In the genomic region with DNA sequence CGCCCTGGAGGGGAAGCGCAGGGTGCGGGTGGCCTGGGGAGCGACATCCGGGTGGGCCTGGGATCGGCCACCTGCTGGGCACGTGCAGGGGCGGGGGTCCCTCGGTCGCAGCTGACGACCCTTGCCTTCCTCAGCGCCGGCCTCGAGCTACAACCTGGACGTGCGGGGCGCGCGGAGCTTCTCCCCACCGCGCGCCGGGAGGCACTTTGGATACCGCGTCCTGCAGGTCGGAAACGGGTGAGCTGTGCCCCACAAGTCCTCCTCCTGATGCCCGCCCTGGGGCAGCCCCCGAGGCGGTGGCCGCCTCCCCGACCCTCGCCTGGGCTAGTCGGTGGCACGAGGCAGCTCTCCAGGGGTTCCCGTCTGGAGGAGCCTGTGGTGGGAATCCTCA, we compare ENCODE assay signal across 16 cellular contexts. TPM values are rescaled to one million over a fixed set of nuclear protein-coding genes. Genes with fewer than 3 reads are reported as not detected.
A peak's percentile ranks its signal among the peaks of the same experiment; 100 is the strongest.
DNase-seq lines count a peak whose midpoint lies in the region; ATAC-seq, FAIRE-seq and TF ChIP-seq lines count a peak whose summit lies in the region.
"Had no signal": no experiment of that assay in that cellular context is flagged by ENCODE, and none has a peak within 500 bp of the region (broad histone marks: within the 10 kb centered on the region; RNA-seq: fewer than 3 reads in every experiment).

No MANE protein-coding gene starts in this region.

- no peak overlapping the region for H4K8ac ChIP-seq in H9 (replicated peaks; ENCODE audit: insufficient read length, low read depth, low read length)

- no peaks in the 10 kb centered on the region for H3K79me1 ChIP-seq in H9 (ENCODE audit: insufficient read depth, low read depth, low read length, poor library complexity, severe bottlenecking)

- H4K5ac ChIP-seq in H9 (ENCODE audit: insufficient read length, low read depth, low read length) = no peak overlapping the region

- H3K4me3 ChIP-seq in endothelial cell of umbilical vein (replicated peaks in 1 of 3; ENCODE audit: insufficient read depth in 1 of 3, low read depth in 1 of 3, low read length in 3 of 3) = no peak overlapping the region
- H3K4me3 ChIP-seq: smooth muscle cell had no signal

- dilution Hi-C loops in endothelial cell of umbilical vein (cut with MboI; ENCODE audit: extremely low pct_ligation_motif_present, low sequenced_read_pairs) = no loop called here

- H3K9me3 ChIP-seq in endothelial cell of umbilical vein (replicated peaks; ENCODE audit: control insufficient read depth, insufficient read depth, low read length) = no peaks in the 10 kb centered on the region
- no peaks in the 10 kb centered on the region for H3K9me3 ChIP-seq in H9 (ENCODE audit: control insufficient read depth, low read depth, low read length)

- no peak overlapping the region for H3K23ac ChIP-seq in H9 (ENCODE audit: insufficient read length, low read depth, low read length)

- H3K9me1 ChIP-seq in endothelial cell of umbilical vein (replicated peaks; ENCODE audit: control insufficient read depth, extremely low read depth, insufficient read depth, low read length) = no peaks in the 10 kb centered on the region

- no peak overlapping the region for H2AFZ ChIP-seq in endothelial cell of umbilical vein (ENCODE audit: low read depth, low read length)
- H2AFZ ChIP-seq in H9 (ENCODE audit: low read length) = no peak overlapping the region

- H3K27ac ChIP-seq in endothelial cell of umbilical vein (ENCODE audit: insufficient read depth, low read depth, low read length) (no peak overlapping the region), H9 (ENCODE audit: insufficient read length, low read depth, low read length) (no peak overlapping the region)

- no peak overlapping the region for H2AK5ac ChIP-seq in H9 (ENCODE audit: insufficient read length, low read length)

- no peak overlapping the region for H3K56ac ChIP-seq in H9 (ENCODE audit: insufficient read length, low read depth, low read length)

- DNase-seq in activated CD8-positive, alpha-beta memory T cell treated with anti-CD3 and anti-CD28 coated beads, Interleukin-2, amount 10 ng/mL, durations not matched to agents 7 days and 5 days = peak; percentile 49
- DNase-seq in activated CD8-positive, alpha-beta memory T cell treated with anti-CD3 and anti-CD28 coated beads for 24 hours = no peak
- no peak for DNase-seq in T-cell
- DNase-seq in endothelial cell of umbilical vein (ENCODE audit: low read depth, low spot score) = no peak
- no peak for DNase-seq in stimulated activated naive CD8-positive, alpha-beta T cell treated with anti-CD3 and anti-CD28 coated beads, Interleukin-15, amount 100 ng/mL, for 72 hours
- DNase-seq in NCI-H526 (lab: John Stamatoyannopoulos, UW) = no peak
- no peak for DNase-seq in T-helper 9 cell
- no peak for DNase-seq in H9
- DNase-seq: DMS79; effector CD8-positive, alpha-beta T cell; NCI-H1694 had no signal

- ATAC-seq in activated CD8-positive, alpha-beta memory T cell treated with anti-CD3 and anti-CD28 coated beads, Interleukin-2, amount 10 ng/mL, durations not matched to agents 7 days and 5 days = no peak
- no peak for ATAC-seq in T-cell (replicated peaks in 1 of 4)
- no peak for ATAC-seq in stimulated activated naive CD8-positive, alpha-beta T cell treated with anti-CD3 and anti-CD28 coated beads, Interleukin-15, amount 100 ng/mL, for 72 hours
- ATAC-seq: SK-N-SH treated with all-trans-retinoic acid at 6 μM for 48 hours had no signal

- H3K9ac ChIP-seq in endothelial cell of umbilical vein (replicated peaks; ENCODE audit: extremely low read depth, insufficient read depth, low read length) (no peak overlapping the region), H9 (ENCODE audit: extremely low read depth, insufficient read length, low read length) (no peak overlapping the region)

- no peak overlapping the region for H2BK120ac ChIP-seq in H9 (ENCODE audit: low read depth, low read length, poor library complexity, severe bottlenecking)

- H3K27ac Mint-ChIP-seq in activated CD8-positive, alpha-beta memory T cell treated with anti-CD3 and anti-CD28 coated beads, Interleukin-2, amount 10 ng/mL, durations not matched to agents 7 days and 5 days = peak overlapping the region; percentile 96
- H3K27ac Mint-ChIP-seq in T-cell = peak overlapping the region; percentile 93 to 95
- H3K27ac Mint-ChIP-seq in stimulated activated naive CD8-positive, alpha-beta T cell treated with anti-CD3 and anti-CD28 coated beads, Interleukin-15, amount 100 ng/mL, for 72 hours = peak overlapping the region; percentile 96 to 99
- no peak overlapping the region for H3K27ac Mint-ChIP-seq in H9

- H3K27me3 Mint-ChIP-seq in activated CD8-positive, alpha-beta memory T cell treated with anti-CD3 and anti-CD28 coated beads, Interleukin-2, amount 10 ng/mL, durations not matched to agents 7 days and 5 days = no peaks in the 10 kb centered on the region
- H3K27me3 Mint-ChIP-seq in T-cell (no peaks in the 10 kb centered on the region), H9 (ENCODE audit: low read depth) (peaks cover 17% of the 10 kb centered on the region)
- no peaks in the 10 kb centered on the region for H3K27me3 Mint-ChIP-seq in stimulated activated naive CD8-positive, alpha-beta T cell treated with anti-CD3 and anti-CD28 coated beads, Interleukin-15, amount 100 ng/mL, for 72 hours

- POLR2A ChIA-PET in T-cell (lab: Charles Lee) = interaction anchor here in 1 of 2 donors (1.0 kb wide), 1 partner anchor 44 kb away, joined by 4 read pairs; the partner anchor contains the start of gene DCTPP1
- POLR2A ChIA-PET in endothelial cell of umbilical vein (lab: Charles Lee) = no interaction called here

- no peak overlapping the region for H3K14ac ChIP-seq in H9 (ENCODE audit: insufficient read depth, low read length)

- H3K18ac ChIP-seq in H9 (ENCODE audit: insufficient read length, low read depth, low read length) = no peak overlapping the region

- no peak overlapping the region for H2BK15ac ChIP-seq in H9 (ENCODE audit: low read depth, low read length)

- no peaks in the 10 kb centered on the region for H3K23me2 ChIP-seq in H9 (ENCODE audit: insufficient read length, low read depth, low read length, poor library complexity, severe bottlenecking)

- H3K36me3 ChIP-seq in endothelial cell of umbilical vein (ENCODE audit: control insufficient read depth in 2 of 2, extremely low read depth in 1 of 2, insufficient read depth in 2 of 2, low read length in 2 of 2) = no peaks in the 10 kb centered on the region

- H3K27me3 ChIP-seq in endothelial cell of umbilical vein (ENCODE audit: control insufficient read depth in 2 of 2, insufficient read depth in 2 of 2, low read length in 2 of 2) (peaks cover 24 to 28% of the 10 kb centered on the region in 2 experiments), H9 (ENCODE audit: insufficient read depth, low read length) (no peaks in the 10 kb centered on the region)

- H4K20me1 ChIP-seq in endothelial cell of umbilical vein (replicated peaks; ENCODE audit: control insufficient read depth, extremely low read depth, insufficient read depth, low read length) (no peaks in the 10 kb centered on the region), H9 (ENCODE audit: control insufficient read depth, insufficient read depth, insufficient read length) (no peaks in the 10 kb centered on the region)

- BruUV-seq in endothelial cell of umbilical vein (replicated peaks; lab: Mats Ljungman, UMichigan) = no TSS peak

- H2BK12ac ChIP-seq in H9 (ENCODE audit: insufficient read length, low read depth, low read length) = no peak overlapping the region

- intact Hi-C loops in endothelial cell of umbilical vein (cut with micrococcal nuclease) = no loop called here

- H3K4me1 ChIP-seq in endothelial cell of umbilical vein (ENCODE audit: control insufficient read depth, extremely low read depth, insufficient read depth, low read length) = no peaks in the 10 kb centered on the region
- no peaks in the 10 kb centered on the region for H3K4me1 ChIP-seq in H9 (ENCODE audit: insufficient read depth, low read length)

- H3K4me3 Mint-ChIP-seq in activated CD8-positive, alpha-beta memory T cell treated with anti-CD3 and anti-CD28 coated beads, Interleukin-2, amount 10 ng/mL, durations not matched to agents 7 days and 5 days = peak overlapping the region; percentile 100
- H3K4me3 Mint-ChIP-seq in T-cell (peak overlapping the region; percentile 95 to 99 (median 99)), H9 (no peak overlapping the region)
- peak overlapping the region; percentile 98 to 100 for H3K4me3 Mint-ChIP-seq in stimulated activated naive CD8-positive, alpha-beta T cell treated with anti-CD3 and anti-CD28 coated beads, Interleukin-15, amount 100 ng/mL, for 72 hours
- H3K4me3 Mint-ChIP-seq: neural crest cell had no signal

- CTCF ChIA-PET in activated CD8-positive, alpha-beta memory T cell treated with anti-CD3 and anti-CD28 coated beads, Interleukin-2, amount 10 ng/mL, durations not matched to agents 7 days and 5 days (lab: Charles Lee) = interaction anchor here (1.0 to 9.7 kb wide), 8 partner anchors 16 to 61 kb away, joined by 3 to 122 read pairs (median 5); partner anchors contain the start of genes DCTPP1 and SEPHS2
- CTCF ChIA-PET in T-cell (lab: Charles Lee) (interaction anchor here in 1 of 2 donors (1.7 to 3.1 kb wide), 3 partner anchors 24 to 141 kb away, joined by 3 to 10 read pairs (median 9); partner anchors contain the start of gene DCTPP1), endothelial cell of umbilical vein (lab: Charles Lee) (interaction anchor here (0.9 kb wide), 1 partner anchor 124 kb away, joined by 3 read pairs; no protein-coding TSS in a partner anchor)

- no peak overlapping the region for H4K91ac ChIP-seq in H9 (ENCODE audit: insufficient read length, low read depth, low read length)

- no peak overlapping the region for H3T11ph ChIP-seq in H9 (ENCODE audit: low read length)

- H2BK20ac ChIP-seq in H9 (ENCODE audit: low read depth, low read length, poor library complexity, severe bottlenecking) = no peak overlapping the region

- no peak overlapping the region for H3K4me2 ChIP-seq in endothelial cell of umbilical vein (ENCODE audit: insufficient read depth, low read length)
- no peak overlapping the region for H3K4me2 ChIP-seq in H9 (ENCODE audit: insufficient read depth, insufficient read length, low read length)
- H3K4me2 ChIP-seq: smooth muscle cell had no signal

- H3K9me3 Mint-ChIP-seq in activated CD8-positive, alpha-beta memory T cell treated with anti-CD3 and anti-CD28 coated beads, Interleukin-2, amount 10 ng/mL, durations not matched to agents 7 days and 5 days (ENCODE audit: low read depth) = no peaks in the 10 kb centered on the region
- H3K9me3 Mint-ChIP-seq in T-cell (no peaks in the 10 kb centered on the region), H9 (no peaks in the 10 kb centered on the region)
- H3K9me3 Mint-ChIP-seq in stimulated activated naive CD8-positive, alpha-beta T cell treated with anti-CD3 and anti-CD28 coated beads, Interleukin-15, amount 100 ng/mL, for 72 hours = no peaks in the 10 kb centered on the region
- H3K9me3 Mint-ChIP-seq: neural crest cell had no signal

- no peak for FAIRE-seq in endothelial cell of umbilical vein (lab: Jason Lieb, UNC)
- FAIRE-seq: astrocyte had no signal

- TF ChIP-seq CTCF in endothelial cell of umbilical vein (IDR thresholded peaks at IDR 0.05; ENCODE audit: extremely low read depth in 1 of 2, insufficient read depth in 1 of 2, low read depth in 1 of 2, low read length in 2 of 2) = no peak
- TF ChIP-seq CTCF in H9 (conservative IDR thresholded peaks at IDR 0.05) = no peak

- no CpG with 5 or more reads among the region's 36 CpGs for WGBS in H9 (ENCODE audit: extremely low coverage, insufficient read length, low lambda C conversion rate)

- H3K4me1 Mint-ChIP-seq in activated CD8-positive, alpha-beta memory T cell treated with anti-CD3 and anti-CD28 coated beads, Interleukin-2, amount 10 ng/mL, durations not matched to agents 7 days and 5 days = peaks cover 71% of the 10 kb centered on the region
- peaks cover 65 to 85% (median 73%) of the 10 kb centered on the region in 3 donors for H3K4me1 Mint-ChIP-seq in T-cell
- peaks cover 72% of the 10 kb centered on the region for H3K4me1 Mint-ChIP-seq in stimulated activated naive CD8-positive, alpha-beta T cell treated with anti-CD3 and anti-CD28 coated beads, Interleukin-15, amount 100 ng/mL, for 72 hours
- H3K4me1 Mint-ChIP-seq in H9 = no peaks in the 10 kb centered on the region
- H3K4me1 Mint-ChIP-seq: neural crest cell had no signal

- no peak overlapping the region for H3K4ac ChIP-seq in H9 (ENCODE audit: low read depth, low read length)

- TF ChIP-seq POLR2A in endothelial cell of umbilical vein (IDR thresholded peaks at IDR 0.05; ENCODE audit: low read depth, low read length) = no peak

- H3K79me2 ChIP-seq in endothelial cell of umbilical vein (ENCODE audit: control insufficient read depth, insufficient read depth, low read length) (no peaks in the 10 kb centered on the region), H9 (ENCODE audit: insufficient read depth, low read length) (no peaks in the 10 kb centered on the region)

- H2BK5ac ChIP-seq in H9 (ENCODE audit: insufficient read length, low read length) = no peak overlapping the region

- peaks cover 64% of the 10 kb centered on the region for H3K36me3 Mint-ChIP-seq in activated CD8-positive, alpha-beta memory T cell treated with anti-CD3 and anti-CD28 coated beads, Interleukin-2, amount 10 ng/mL, durations not matched to agents 7 days and 5 days
- H3K36me3 Mint-ChIP-seq in T-cell (peaks cover 42% of the 10 kb centered on the region), H9 (ENCODE audit: insufficient read depth in 1 of 3, low read depth in 3 of 3) (no peaks in the 10 kb centered on the region)

RNA-seq across cellular contexts. Expression of gene ITGAL, which starts 1.5 kb away (rescaled TPM):
- total RNA-seq in activated CD8-positive, alpha-beta memory T cell treated with anti-CD3 and anti-CD28 coated beads, Interleukin-2, amount 10 ng/mL, durations not matched to agents 7 days and 5 days = 100 to 1,000 TPM; 566 to 685 TPM
- 100 to 1,000 TPM; 322 to 640 (median 518) TPM for total RNA-seq in T-cell
- not detected in 2 replicates for total RNA-seq in endothelial cell of umbilical vein
- not detected in 2 replicates for polyA plus RNA-seq in endothelial cell of umbilical vein
- not detected in 2 replicates for polyA plus RNA-seq in endothelial cell of umbilical vein (2011; cell fraction: cytosol; rRNA removed)
- not detected in 2 replicates for polyA plus RNA-seq in endothelial cell of umbilical vein (2011; cell fraction: nucleus; rRNA removed)
- polyA plus RNA-seq in endothelial cell of umbilical vein (2012) = not detected in 2 replicates
- polyA minus RNA-seq in endothelial cell of umbilical vein = not detected in 2 replicates
- polyA minus RNA-seq in endothelial cell of umbilical vein (2011; cell fraction: cytosol; rRNA and poly(A)+ RNA removed) = not detected
- polyA minus RNA-seq in endothelial cell of umbilical vein (2011; cell fraction: nucleus; rRNA and poly(A)+ RNA removed) = not detected in 2 replicates
- not detected in 2 replicates for total RNA-seq in H9 (2021)
- total RNA-seq: glomerular endothelial cell, neural crest cell, smooth muscle cell had no signal
- polyA plus RNA-seq: smooth muscle cell had no signal

RNA-seq across cellular contexts. Expression of gene SEPHS2, which starts 28.4 kb away (rescaled TPM):
- 10 to 100 TPM; 63.3 to 92.9 TPM for total RNA-seq in activated CD8-positive, alpha-beta memory T cell treated with anti-CD3 and anti-CD28 coated beads, Interleukin-2, amount 10 ng/mL, durations not matched to agents 7 days and 5 days
- total RNA-seq in T-cell (10 to 100 TPM; 21.3 to 50.2 (median 47.8) TPM), endothelial cell of umbilical vein (32.0 and 32.8 TPM in 2 replicates), H9 (2021) (52.6 and 54.1 TPM in 2 replicates)
- 19.4 and 22.9 TPM in 2 replicates for polyA plus RNA-seq in endothelial cell of umbilical vein
- polyA plus RNA-seq in endothelial cell of umbilical vein (2011; cell fraction: cytosol; rRNA removed) = 28.0 and 28.2 TPM in 2 replicates
- 11.9 and 13.0 TPM in 2 replicates for polyA plus RNA-seq in endothelial cell of umbilical vein (2011; cell fraction: nucleus; rRNA removed)
- polyA plus RNA-seq in endothelial cell of umbilical vein (2012) = 36.8 and 39.4 TPM in 2 replicates
- 26.5 and 27.7 TPM in 2 replicates for polyA minus RNA-seq in endothelial cell of umbilical vein
- 16.8 TPM for polyA minus RNA-seq in endothelial cell of umbilical vein (2011; cell fraction: cytosol; rRNA and poly(A)+ RNA removed)
- polyA minus RNA-seq in endothelial cell of umbilical vein (2011; cell fraction: nucleus; rRNA and poly(A)+ RNA removed) = 6.4 and 7.1 TPM in 2 replicates

RNA-seq across cellular contexts. Expression of gene DCTPP1, which starts 44.2 kb away (rescaled TPM):
- total RNA-seq in activated CD8-positive, alpha-beta memory T cell treated with anti-CD3 and anti-CD28 coated beads, Interleukin-2, amount 10 ng/mL, durations not matched to agents 7 days and 5 days = 100 to 1,000 TPM in 1 of 2 experiments, 10 to 100 TPM in 1; 72.0 to 108 TPM
- 10 to 100 TPM; 11.2 to 30.6 (median 24.7) TPM for total RNA-seq in T-cell
- total RNA-seq in endothelial cell of umbilical vein = 65.2 and 68.0 TPM in 2 replicates
- 82.0 and 88.6 TPM in 2 replicates for polyA plus RNA-seq in endothelial cell of umbilical vein
- polyA plus RNA-seq in endothelial cell of umbilical vein (2011; cell fraction: cytosol; rRNA removed) = 78.7 and 83.4 TPM in 2 replicates
- polyA plus RNA-seq in endothelial cell of umbilical vein (2011; cell fraction: nucleus; rRNA removed) = 27.1 and 28.9 TPM in 2 replicates
- 73.6 and 78.5 TPM in 2 replicates for polyA plus RNA-seq in endothelial cell of umbilical vein (2012)
- polyA minus RNA-seq in endothelial cell of umbilical vein = 27.4 and 29.0 TPM in 2 replicates
- polyA minus RNA-seq in endothelial cell of umbilical vein (2011; cell fraction: cytosol; rRNA and poly(A)+ RNA removed) = 37.1 TPM
- polyA minus RNA-seq in endothelial cell of umbilical vein (2011; cell fraction: nucleus; rRNA and poly(A)+ RNA removed) = 4.4 and 5.4 TPM in 2 replicates
- total RNA-seq in H9 (2021) = 78.1 and 78.3 TPM in 2 replicates

RNA-seq across cellular contexts. Expression of gene ZNF768, which starts 52.3 kb away (rescaled TPM):
- total RNA-seq in activated CD8-positive, alpha-beta memory T cell treated with anti-CD3 and anti-CD28 coated beads, Interleukin-2, amount 10 ng/mL, durations not matched to agents 7 days and 5 days = 10 to 100 TPM in 1 of 2 experiments, 1 to 10 TPM in 1; 6.2 to 10.3 TPM
- 1 to 10 TPM; 5.0 to 8.3 (median 7.2) TPM for total RNA-seq in T-cell
- 24.7 and 25.1 TPM in 2 replicates for total RNA-seq in endothelial cell of umbilical vein
- 24.2 and 35.2 TPM in 2 replicates for polyA plus RNA-seq in endothelial cell of umbilical vein
- 19.2 and 23.6 TPM in 2 replicates for polyA plus RNA-seq in endothelial cell of umbilical vein (2011; cell fraction: cytosol; rRNA removed)
- polyA plus RNA-seq in endothelial cell of umbilical vein (2011; cell fraction: nucleus; rRNA removed) = 17.9 and 19.2 TPM in 2 replicates
- 14.8 and 22.0 TPM in 2 replicates for polyA plus RNA-seq in endothelial cell of umbilical vein (2012)
- 8.2 and 10.7 TPM in 2 replicates for polyA minus RNA-seq in endothelial cell of umbilical vein
- polyA minus RNA-seq in endothelial cell of umbilical vein (2011; cell fraction: cytosol; rRNA and poly(A)+ RNA removed) = 23.0 TPM
- polyA minus RNA-seq in endothelial cell of umbilical vein (2011; cell fraction: nucleus; rRNA and poly(A)+ RNA removed) = 4.7 and 7.5 TPM in 2 replicates
- total RNA-seq in H9 (2021) = 39.0 and 40.0 TPM in 2 replicates

Comparison
In these comparisons a context has a peak if more than half of its experiments do, and no peak if none do; other contexts are left out.
1. H3K27ac Mint-ChIP-seq: peak in activated CD8-positive, alpha-beta memory T cell treated with anti-CD3 and anti-CD28 coated beads, Interleukin-2, amount 10 ng/mL, durations not matched to agents 7 days and 5 days (single experiment), T-cell (2 of 2) and stimulated activated naive CD8-positive, alpha-beta T cell treated with anti-CD3 and anti-CD28 coated beads, Interleukin-15, amount 100 ng/mL, for 72 hours (2 of 2); none in H9 (0 of 3).
2. H3K4me3 Mint-ChIP-seq: peak in activated CD8-positive, alpha-beta memory T cell treated with anti-CD3 and anti-CD28 coated beads, Interleukin-2, amount 10 ng/mL, durations not matched to agents 7 days and 5 days (single experiment), T-cell (3 of 3) and stimulated activated naive CD8-positive, alpha-beta T cell treated with anti-CD3 and anti-CD28 coated beads, Interleukin-15, amount 100 ng/mL, for 72 hours (2 of 2); none in H9 (0 of 2).
3. RNA of gene ITGAL, which starts 1.5 kb away (total RNA-seq): 566 to 685 TPM in activated CD8-positive, alpha-beta memory T cell treated with anti-CD3 and anti-CD28 coated beads, Interleukin-2, amount 10 ng/mL, durations not matched to agents 7 days and 5 days and 322 to 640 TPM in T-cell; not detected in endothelial cell of umbilical vein and not detected in H9; every median in the first group is over 100 times any median in the second.